In genomic region chr7:107563761-107564552, GRCh38 we compare ENCODE assay signal across 1 cellular context.
A peak's percentile ranks its signal among the peaks of the same experiment; 100 is the strongest.
TF ChIP-seq lines count a peak whose summit lies in the region.

Gene COG5 (minus strand): TSS chr7:107563920. CDS start chr7:107563896, 24 bp downstream.
Gene DUS4L (plus strand): TSS chr7:107563971. CDS start chr7:107567071, 3,100 bp downstream.

TF ChIP-seq in HepG2, 621 proteins besides CTCF, POLR2A, EP300 and RAD21 (continued from another document and continues in another):
- TF ChIP-seq NR0B2 (CRISPR knock-in tag; IDR thresholded peaks at IDR 0.05) (peak; percentile 91), ZNF34 (CRISPR knock-in tag; IDR thresholded peaks at IDR 0.05; ENCODE audit: borderline replicate concordance) (no peak), RFX3 (CRISPR knock-in tag; IDR thresholded peaks at IDR 0.05) (no peak), KDM2A (CRISPR knock-in tag; IDR thresholded peaks at IDR 0.05; ENCODE audit: borderline replicate concordance, low read depth) (peak; percentile 90), ZNF232 (CRISPR knock-in tag; IDR thresholded peaks at IDR 0.05; ENCODE audit: borderline replicate concordance) (no peak), ZNF589 (CRISPR knock-in tag; conservative IDR thresholded peaks at IDR 0.05) (peak; percentile 83), ZNF207 (IDR thresholded peaks at IDR 0.05; ENCODE audit: borderline replicate concordance) (no peak), MTF1 (CRISPR knock-in tag; IDR thresholded peaks at IDR 0.05) (peak; percentile 32; the same call in 1 of the 2 replicates), FOXO4 (CRISPR knock-in tag; conservative IDR thresholded peaks at IDR 0.05) (no peak), PHF21A (CRISPR knock-in tag; IDR thresholded peaks at IDR 0.05) (no peak), HES4 (CRISPR knock-in tag; IDR thresholded peaks at IDR 0.05; ENCODE audit: borderline replicate concordance) (peak; percentile 66; the same call in 1 of the 2 replicates), FOSL1 (CRISPR knock-in tag; IDR thresholded peaks at IDR 0.05; ENCODE audit: borderline replicate concordance) (no peak), TFE3 (CRISPR knock-in tag; IDR thresholded peaks at IDR 0.05) (peak; percentile 22; the same call in 1 of the 2 replicates), ZNF549 (CRISPR knock-in tag; IDR thresholded peaks at IDR 0.05) (no peak), SP4 (CRISPR knock-in tag; IDR thresholded peaks at IDR 0.05) (peak; percentile 95), SMC3 (IDR thresholded peaks at IDR 0.05; ENCODE audit: low read length) (no peak), ZNF318 (CRISPR knock-in tag; IDR thresholded peaks at IDR 0.05) (peak; percentile 85; the same call in 1 of the 2 replicates), ZBTB26 (CRISPR knock-in tag; IDR thresholded peaks at IDR 0.05; ENCODE audit: borderline replicate concordance) (peak; percentile 98), NFE2 (CRISPR knock-in tag; IDR thresholded peaks at IDR 0.05) (no peak), ZNF615 (CRISPR knock-in tag; IDR thresholded peaks at IDR 0.05; ENCODE audit: borderline replicate concordance) (peak; percentile 92; the same call in 1 of the 2 replicates), E2F5 (CRISPR knock-in tag; conservative IDR thresholded peaks at IDR 0.05) (no peak), TEAD2 (CRISPR knock-in tag; IDR thresholded peaks at IDR 0.05) (no peak), RNF2 (conservative IDR thresholded peaks at IDR 0.05; ENCODE audit: low read depth) (no peak), MED8 (CRISPR knock-in tag; IDR thresholded peaks at IDR 0.05; ENCODE audit: insufficient replicate concordance) (peak; percentile 92), ZFP1 (CRISPR knock-in tag; IDR thresholded peaks at IDR 0.05) (no peak), PATZ1 (CRISPR knock-in tag; IDR thresholded peaks at IDR 0.05) (peak; percentile 36; the same call in 1 of the 2 replicates), IRF2 (CRISPR knock-in tag; IDR thresholded peaks at IDR 0.05) (peak; percentile 89), ZSCAN20 (CRISPR knock-in tag; IDR thresholded peaks at IDR 0.05; ENCODE audit: borderline replicate concordance) (peak; percentile 37; the same call in 1 of the 2 replicates), YEATS4 (CRISPR knock-in tag; IDR thresholded peaks at IDR 0.05; ENCODE audit: borderline replicate concordance) (peak; percentile 85), TBL1XR1 (IDR thresholded peaks at IDR 0.05; ENCODE audit: borderline replicate concordance, low read length, partially characterized antibody) (no peak), AFF4 (CRISPR knock-in tag; IDR thresholded peaks at IDR 0.05) (no peak), ZFP37 (CRISPR knock-in tag; IDR thresholded peaks at IDR 0.05; ENCODE audit: borderline replicate concordance) (no peak), SP2 (CRISPR knock-in tag; IDR thresholded peaks at IDR 0.05) (peak; percentile 58), NR2C2 (CRISPR knock-in tag; IDR thresholded peaks at IDR 0.05; ENCODE audit: borderline replicate concordance) (peak; percentile 36; the same call in 1 of the 2 replicates), SOX6 (IDR thresholded peaks at IDR 0.05) (no peak), SOX6 (CRISPR knock-in tag; IDR thresholded peaks at IDR 0.05) (peak; percentile 72), ZNF614 (CRISPR knock-in tag; IDR thresholded peaks at IDR 0.05; ENCODE audit: borderline replicate concordance) (no peak), IKZF1 (IDR thresholded peaks at IDR 0.05) (no peak), CBX2 (IDR thresholded peaks at IDR 0.05; ENCODE audit: low read depth, low read length) (no peak), CBX2 (CRISPR knock-in tag; IDR thresholded peaks at IDR 0.05; ENCODE audit: low read depth) (no peak; the same call in 1 of the 2 replicates), ESRRA (CRISPR knock-in tag; IDR thresholded peaks at IDR 0.05; ENCODE audit: low read depth) (0 out of 2 replicates have a peak, but pooled peaks have one; percentile 23), ATF7 (IDR thresholded peaks at IDR 0.05) (peak; percentile 42; the same call in 1 of the 2 replicates), ATF7 (CRISPR knock-in tag; IDR thresholded peaks at IDR 0.05) (no peak; the same call in 1 of the 2 replicates), FOXM1 (CRISPR knock-in tag; IDR thresholded peaks at IDR 0.05) (0 out of 2 replicates have a peak, but pooled peaks have one; percentile 15), POLR2G (IDR thresholded peaks at IDR 0.05; ENCODE audit: low read depth, low read length) (peak; percentile 92), ZIK1 (CRISPR knock-in tag; IDR thresholded peaks at IDR 0.05; ENCODE audit: borderline replicate concordance, low read depth) (no peak)
